Comparison of ENCODE assay signal across 8 cellular contexts in genomic region chr1:1305300-1306069, GRCh38. TPM values are rescaled to one million over a fixed set of nuclear protein-coding genes. Genes with fewer than 3 reads are reported as not detected.
A peak's percentile ranks its signal among the peaks of the same experiment; 100 is the strongest.
DNase-seq lines count a peak whose midpoint lies in the region; ATAC-seq and TF ChIP-seq lines count a peak whose summit lies in the region.

No MANE protein-coding gene starts in this region.

- H3K9ac ChIP-seq in BLaER1 (peak overlapping the region; percentile 93), rectal smooth muscle tissue (ENCODE audit: low read length) (peak overlapping the region; percentile 33)

- H3K36me3 ChIP-seq in BLaER1, result peaks cover 11% of the 10 kb centered on the region
- peaks cover 0 to 21% of the 10 kb centered on the region in 2 experiments; a peak in 2 of 3 replicates for H3K36me3 ChIP-seq in HEK293 (ENCODE audit: control insufficient read depth in 2 of 2, insufficient read depth in 1 of 2, low read length in 2 of 2)
- no peaks in the 10 kb centered on the region for H3K36me3 ChIP-seq in cardiac muscle cell
- H3K36me3 ChIP-seq in rectal smooth muscle tissue (ENCODE audit: control insufficient read depth, insufficient read depth, low read length), result peaks cover 3% of the 10 kb centered on the region

- H3K9me3 Mint-ChIP-seq in activated naive CD4-positive, alpha-beta T cell treated with anti-CD3 and anti-CD28 coated beads, Interleukin-2, amount 10 ng/mL, durations not matched to agents 7 days and 5 days, result no peaks in the 10 kb centered on the region

- CTCF ChIA-PET in HEK293 (lab: Yijun Ruan, JAX), result interaction anchor here (0.6 to 0.8 kb wide), 2 partner anchors 67 to 322 kb away, joined by 3 to 4 read pairs; no protein-coding TSS in a partner anchor
- CTCF ChIA-PET in activated naive CD4-positive, alpha-beta T cell treated with anti-CD3 and anti-CD28 coated beads, Interleukin-2, amount 10 ng/mL, durations not matched to agents 7 days and 5 days (lab: Charles Lee), result interaction anchor here (0.7 to 1.5 kb wide), 9 partner anchors 9 to 322 kb away, joined by 3 to 12 read pairs (median 3); partner anchors contain the start of gene AURKAIP1

- peak overlapping the region; percentile 97 for H3K4me3 ChIP-seq in BLaER1
- H3K4me3 ChIP-seq in HEK293 (ENCODE audit: low read depth, low read length), result no peak overlapping the region
- H3K4me3 ChIP-seq in cardiac muscle cell, result no peak overlapping the region
- H3K4me3 ChIP-seq in rectal smooth muscle tissue (ENCODE audit: low read length), result peak overlapping the region; percentile 66

- H3K4me2 ChIP-seq in BLaER1, result peak overlapping the region; percentile 99

- no peaks in the 10 kb centered on the region for H3K27me3 ChIP-seq in BLaER1
- H3K27me3 ChIP-seq in cardiac muscle cell, result no peaks in the 10 kb centered on the region
- H3K27me3 ChIP-seq in rectal smooth muscle tissue (ENCODE audit: control insufficient read depth, insufficient read depth, low read length), result no peaks in the 10 kb centered on the region

- POLR2A ChIA-PET in HEK293 (lab: Yijun Ruan, JAX), result interaction anchor here (0.6 to 1.4 kb wide), 4 partner anchors 13 to 65 kb away, joined by 3 to 7 read pairs (median 4); no protein-coding TSS in a partner anchor

- peak; percentile 28 for DNase-seq in SHP77 treated with DMSO at 0.1 percent for 48 hours (lab: John Stamatoyannopoulos, UW)
- peak; percentile 86 for DNase-seq in activated naive CD4-positive, alpha-beta T cell treated with anti-CD3 and anti-CD28 coated beads, Interleukin-2, amount 10 ng/mL, durations not matched to agents 7 days and 5 days
- DNase-seq in cardiac muscle cell (ENCODE audit: low read depth in 1 of 2, low spot score in 1 of 2), result peak in 1 of 2 donors; percentile 70

- H4K20me1 ChIP-seq in BLaER1, result peaks cover 87% of the 10 kb centered on the region

- H3K9me3 ChIP-seq in BLaER1, result no peaks in the 10 kb centered on the region
- H3K9me3 ChIP-seq in HEK293 (ENCODE audit: control insufficient read depth, insufficient read depth, low read depth, low read length), result no peaks in the 10 kb centered on the region
- no peaks in the 10 kb centered on the region for H3K9me3 ChIP-seq in cardiac muscle cell (ENCODE audit: low read depth)

- no peaks in the 10 kb centered on the region for H3K36me3 Mint-ChIP-seq in activated naive CD4-positive, alpha-beta T cell treated with anti-CD3 and anti-CD28 coated beads, Interleukin-2, amount 10 ng/mL, durations not matched to agents 7 days and 5 days

- H3K27ac ChIP-seq in BLaER1 (peak overlapping the region; percentile 74), HEK293 (ENCODE audit: extremely low read depth, low read depth, low read length) (peak overlapping the region; percentile 82), cardiac muscle cell (peak overlapping the region; percentile 11), rectal smooth muscle tissue (ENCODE audit: low read depth, low read length) (peak overlapping the region; percentile 69)

- peak overlapping the region; percentile 89 for H3K4me3 Mint-ChIP-seq in activated naive CD4-positive, alpha-beta T cell treated with anti-CD3 and anti-CD28 coated beads, Interleukin-2, amount 10 ng/mL, durations not matched to agents 7 days and 5 days

- H3K4me1 ChIP-seq in BLaER1 (peaks cover 58% of the 10 kb centered on the region), HEK293 (ENCODE audit: control insufficient read depth, insufficient read depth, low read length) (peaks cover 20% of the 10 kb centered on the region), cardiac muscle cell (ENCODE audit: low read depth) (peaks cover 18% of the 10 kb centered on the region), rectal smooth muscle tissue (ENCODE audit: control insufficient read depth, insufficient read depth, low read length) (peaks cover 28% of the 10 kb centered on the region)

- H3K27ac Mint-ChIP-seq in activated naive CD4-positive, alpha-beta T cell treated with anti-CD3 and anti-CD28 coated beads, Interleukin-2, amount 10 ng/mL, durations not matched to agents 7 days and 5 days, result peak overlapping the region; percentile 93

- ATAC-seq in GM21360 (IDR thresholded peaks at IDR 0.05; ENCODE audit: unreplicated experiment) (no peak), HG02623 (IDR thresholded peaks at IDR 0.05; ENCODE audit: unreplicated experiment) (no peak)

- H3K4me1 Mint-ChIP-seq in activated naive CD4-positive, alpha-beta T cell treated with anti-CD3 and anti-CD28 coated beads, Interleukin-2, amount 10 ng/mL, durations not matched to agents 7 days and 5 days, result peaks cover 26% of the 10 kb centered on the region

- TF ChIP-seq CTCF in HEK293 (tag by site-specific recombination; IDR thresholded peaks at IDR 0.05) (no peak), cardiac muscle cell (IDR thresholded peaks at IDR 0.05; ENCODE audit: low read depth, low read length) (peak; percentile 5)

- no peaks in the 10 kb centered on the region for H3K27me3 Mint-ChIP-seq in activated naive CD4-positive, alpha-beta T cell treated with anti-CD3 and anti-CD28 coated beads, Interleukin-2, amount 10 ng/mL, durations not matched to agents 7 days and 5 days

TF ChIP-seq in HEK293, 187 proteins besides CTCF, POLR2A, EP300 and RAD21 (continues in another document):
- no peak for TF ChIP-seq ZNF24 (tag by site-specific recombination; IDR thresholded peaks at IDR 0.05)
- peak; percentile 94 for TF ChIP-seq KLF1 (tag by site-specific recombination; IDR thresholded peaks at IDR 0.05)
- TF ChIP-seq, protein P1, sequence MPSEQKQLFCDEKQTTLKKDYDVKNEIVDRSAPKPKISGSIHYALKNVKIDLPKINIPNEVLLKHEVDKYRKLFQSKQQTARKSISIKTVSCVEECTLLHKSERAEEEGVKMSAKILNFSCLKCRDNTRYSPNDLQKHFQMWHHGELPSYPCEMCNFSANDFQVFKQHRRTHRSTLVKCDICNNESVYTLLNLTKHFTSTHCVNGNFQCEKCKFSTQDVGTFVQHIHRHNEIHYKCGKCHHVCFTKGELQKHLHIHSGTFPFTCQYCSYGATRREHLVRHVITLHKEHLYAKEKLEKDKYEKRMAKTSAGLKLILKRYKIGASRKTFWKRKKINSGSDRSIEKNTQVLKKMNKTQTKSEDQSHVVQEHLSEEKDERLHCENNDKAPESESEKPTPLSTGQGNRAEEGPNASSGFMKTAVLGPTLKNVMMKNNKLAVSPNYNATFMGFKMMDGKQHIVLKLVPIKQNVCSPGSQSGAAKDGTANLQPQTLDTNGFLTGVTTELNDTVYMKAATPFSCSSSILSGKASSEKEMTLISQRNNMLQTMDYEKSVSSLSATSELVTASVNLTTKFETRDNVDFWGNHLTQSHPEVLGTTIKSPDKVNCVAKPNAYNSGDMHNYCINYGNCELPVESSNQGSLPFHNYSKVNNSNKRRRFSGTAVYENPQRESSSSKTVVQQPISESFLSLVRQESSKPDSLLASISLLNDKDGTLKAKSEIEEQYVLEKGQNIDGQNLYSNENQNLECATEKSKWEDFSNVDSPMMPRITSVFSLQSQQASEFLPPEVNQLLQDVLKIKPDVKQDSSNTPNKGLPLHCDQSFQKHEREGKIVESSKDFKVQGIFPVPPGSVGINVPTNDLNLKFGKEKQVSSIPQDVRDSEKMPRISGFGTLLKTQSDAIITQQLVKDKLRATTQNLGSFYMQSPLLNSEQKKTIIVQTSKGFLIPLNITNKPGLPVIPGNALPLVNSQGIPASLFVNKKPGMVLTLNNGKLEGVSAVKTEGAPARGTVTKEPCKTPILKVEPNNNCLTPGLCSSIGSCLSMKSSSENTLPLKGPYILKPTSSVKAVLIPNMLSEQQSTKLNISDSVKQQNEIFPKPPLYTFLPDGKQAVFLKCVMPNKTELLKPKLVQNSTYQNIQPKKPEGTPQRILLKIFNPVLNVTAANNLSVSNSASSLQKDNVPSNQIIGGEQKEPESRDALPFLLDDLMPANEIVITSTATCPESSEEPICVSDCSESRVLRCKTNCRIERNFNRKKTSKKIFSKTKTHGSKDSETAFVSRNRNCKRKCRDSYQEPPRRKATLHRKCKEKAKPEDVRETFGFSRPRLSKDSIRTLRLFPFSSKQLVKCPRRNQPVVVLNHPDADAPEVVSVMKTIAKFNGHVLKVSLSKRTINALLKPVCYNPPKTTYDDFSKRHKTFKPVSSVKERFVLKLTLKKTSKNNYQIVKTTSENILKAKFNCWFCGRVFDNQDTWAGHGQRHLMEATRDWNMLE (tag by site-specific recombination; conservative IDR thresholded peaks at IDR 0.05; ENCODE audit: low read depth), result 0 out of 2 replicates have a peak, but pooled peaks have one; percentile 13
- TF ChIP-seq ZNF561 (tag by site-specific recombination; IDR thresholded peaks at IDR 0.05; ENCODE audit: borderline replicate concordance), result 0 out of 2 replicates have a peak, but pooled peaks have one; percentile 28
- TF ChIP-seq, protein P2, sequence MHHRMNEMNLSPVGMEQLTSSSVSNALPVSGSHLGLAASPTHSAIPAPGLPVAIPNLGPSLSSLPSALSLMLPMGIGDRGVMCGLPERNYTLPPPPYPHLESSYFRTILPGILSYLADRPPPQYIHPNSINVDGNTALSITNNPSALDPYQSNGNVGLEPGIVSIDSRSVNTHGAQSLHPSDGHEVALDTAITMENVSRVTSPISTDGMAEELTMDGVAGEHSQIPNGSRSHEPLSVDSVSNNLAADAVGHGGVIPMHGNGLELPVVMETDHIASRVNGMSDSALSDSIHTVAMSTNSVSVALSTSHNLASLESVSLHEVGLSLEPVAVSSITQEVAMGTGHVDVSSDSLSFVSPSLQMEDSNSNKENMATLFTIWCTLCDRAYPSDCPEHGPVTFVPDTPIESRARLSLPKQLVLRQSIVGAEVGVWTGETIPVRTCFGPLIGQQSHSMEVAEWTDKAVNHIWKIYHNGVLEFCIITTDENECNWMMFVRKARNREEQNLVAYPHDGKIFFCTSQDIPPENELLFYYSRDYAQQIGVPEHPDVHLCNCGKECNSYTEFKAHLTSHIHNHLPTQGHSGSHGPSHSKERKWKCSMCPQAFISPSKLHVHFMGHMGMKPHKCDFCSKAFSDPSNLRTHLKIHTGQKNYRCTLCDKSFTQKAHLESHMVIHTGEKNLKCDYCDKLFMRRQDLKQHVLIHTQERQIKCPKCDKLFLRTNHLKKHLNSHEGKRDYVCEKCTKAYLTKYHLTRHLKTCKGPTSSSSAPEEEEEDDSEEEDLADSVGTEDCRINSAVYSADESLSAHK (tag by site-specific recombination; IDR thresholded peaks at IDR 0.05), result 0 out of 2 replicates have a peak, but pooled peaks have one; percentile 18
- TF ChIP-seq ZNF624 (tag by site-specific recombination; IDR thresholded peaks at IDR 0.05), result no peak
- TF ChIP-seq ZBTB48 (tag by site-specific recombination; IDR thresholded peaks at IDR 0.05), result peak; percentile 93; the same call in 1 of the 2 replicates

RNA-seq across cellular contexts. Expression of gene ACAP3, which starts 2.2 kb away (rescaled TPM):
- total RNA-seq in cardiac muscle cell, result 59.1 and 61.4 TPM in 2 replicates
- polyA plus RNA-seq in cardiac muscle cell, result 45.7 and 63.6 TPM in 2 replicates

RNA-seq across cellular contexts. Expression of gene PUSL1, which starts 2.9 kb away (rescaled TPM):
- 22.1 and 25.0 TPM in 2 replicates for total RNA-seq in cardiac muscle cell
- polyA plus RNA-seq in cardiac muscle cell, result 17.4 and 18.7 TPM in 2 replicates

RNA-seq across cellular contexts. Expression of gene INTS11, which starts 19.0 kb away (rescaled TPM):
- 100.0 and 124 TPM in 2 replicates for total RNA-seq in cardiac muscle cell
- 75.8 and 86.4 TPM in 2 replicates for polyA plus RNA-seq in cardiac muscle cell

RNA-seq across cellular contexts. Expression of gene CPTP, which starts 19.1 kb away (rescaled TPM):
- total RNA-seq in cardiac muscle cell, result 38.5 and 49.3 TPM in 2 replicates
- 33.7 and 38.0 TPM in 2 replicates for polyA plus RNA-seq in cardiac muscle cell

RNA-seq across cellular contexts. Expression of gene SCNN1D, which starts 25.2 kb away (rescaled TPM):
- total RNA-seq in cardiac muscle cell, result 13.0 and 26.5 TPM in 2 replicates
- polyA plus RNA-seq in cardiac muscle cell, result 7.5 and 11.0 TPM in 2 replicates

Comparison
In these comparisons a context has a peak if more than half of its experiments do, and no peak if none do; other contexts are left out.
1. H3K27ac ChIP-seq: peak in every context shown above with its lines; median percentile 82 in HEK293; 74 in BLaER1; 69 in rectal smooth muscle tissue; 11 in cardiac muscle cell.
2. H3K4me3 ChIP-seq: peak in BLaER1 (single experiment) and rectal smooth muscle tissue (single experiment); none in HEK293 (single experiment) and cardiac muscle cell (single experiment).